ENCODE assay signal across 1 cellular context in genomic region chr5:14598225-14598624, GRCh38.
TF ChIP-seq lines count a peak whose summit lies in the region.

No MANE protein-coding gene starts in this region.

TF ChIP-seq in GM12878, 131 proteins besides CTCF, POLR2A, EP300 and RAD21 (continued from another document):
- TF ChIP-seq ZBTB33 (IDR thresholded peaks at IDR 0.05) = no peak
